Comparison of ENCODE assay signal across 9 cellular contexts in the genomic region with DNA sequence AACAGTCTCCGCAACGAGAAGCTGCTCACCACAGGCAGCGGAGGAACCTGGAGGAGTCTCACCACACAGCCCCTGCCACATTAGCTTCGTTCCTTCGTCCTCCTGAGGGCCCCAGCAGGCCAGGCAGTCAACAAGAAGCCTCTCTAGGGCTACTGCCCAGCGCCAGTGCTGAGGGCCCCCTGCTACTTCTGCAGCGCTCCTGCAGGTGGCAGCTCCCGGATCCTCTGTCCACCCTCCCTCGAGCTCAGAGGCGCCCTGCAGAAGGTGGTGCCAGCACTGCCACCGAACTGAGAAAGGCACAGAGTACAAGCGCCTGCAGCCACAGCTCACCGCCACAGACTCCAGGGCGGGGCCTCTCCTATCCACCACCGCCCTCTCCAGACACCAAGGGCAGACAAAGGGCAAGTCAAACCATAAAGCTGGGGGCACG. TPM values are rescaled to one million over a fixed set of nuclear protein-coding genes. Genes with fewer than 3 reads are reported as not detected.
A peak's percentile ranks its signal among the peaks of the same experiment; 100 is the strongest.
DNase-seq lines count a peak whose midpoint lies in the region; ATAC-seq, FAIRE-seq and TF ChIP-seq lines count a peak whose summit lies in the region.
"Had no signal": no experiment of that assay in that cellular context is flagged by ENCODE, and none has a peak within 500 bp of the region (broad histone marks: within the 10 kb centered on the region; RNA-seq: fewer than 3 reads in every experiment).

No MANE protein-coding gene starts in this region.

- no peaks in the 10 kb centered on the region for H3K36me3 ChIP-seq in A673 (ENCODE audit: insufficient read depth, low read length, poor library complexity, severe bottlenecking)

- POLR2A ChIA-PET in A673 (lab: Charles Lee; ENCODE audit: low non-redundant PET): no interaction called here

- DNase-seq in KBM-7 (peak; percentile 75), frontal cortex (ENCODE audit: low spot score in 2 of 2) (no peak), NCI-H2196 (lab: John Stamatoyannopoulos, UW; ENCODE audit: unreplicated experiment) (no peak), A673 (ENCODE audit: low spot score) (no peak)
- DNase-seq in activated CD4-positive, alpha-beta T cell treated with anti-CD3 and anti-CD28 coated beads for 1 hour: peak; percentile 58
- peak; percentile 82 for DNase-seq in central memory CD4-positive, alpha-beta T cell
- peak; percentile 60 for DNase-seq in stimulated activated CD8-positive, alpha-beta memory T cell treated with anti-CD3 and anti-CD28 coated beads, Interleukin-12 subunit alpha, Interleukin-12 subunit beta, amount 100 ng/mL, for 1 hour (ENCODE audit: low read depth)

- H3K27me3 ChIP-seq in A673 (replicated peaks; ENCODE audit: insufficient read depth, low read depth, low read length, poor library complexity): no peaks in the 10 kb centered on the region
- H3K27me3 ChIP-seq: pancreas had no signal

- peaks cover 6% of the 10 kb centered on the region for H3K4me1 ChIP-seq in A673 (ENCODE audit: insufficient read depth, low read length, poor library complexity, severe bottlenecking)

- no peak for FAIRE-seq in frontal cortex (lab: Jason Lieb, UNC)
- FAIRE-seq: pancreas had no signal

- H3K27ac ChIP-seq in A673 (ENCODE audit: low read depth, low read length, poor library complexity, severe bottlenecking): no peak overlapping the region
- H3K27ac ChIP-seq: pancreas had no signal

- CTCF ChIA-PET in A673 (lab: Charles Lee): no interaction called here

- intact Hi-C loops in A673 (cut with micrococcal nuclease; ENCODE audit: unreplicated experiment): no loop called here

- no peak for TF ChIP-seq CTCF in A673 (conservative IDR thresholded peaks at IDR 0.05; ENCODE audit: low read depth, low read length)

- H3K9me3 ChIP-seq in A673 (ENCODE audit: low read depth, low read length, poor library complexity, severe bottlenecking): no peaks in the 10 kb centered on the region
- H3K9me3 ChIP-seq: pancreas had no signal

- in situ Hi-C loops in KBM-7 (cut with MboI; ENCODE audit: low pct_unique_long_range_greater_than_20kb, low sequenced_read_pairs): no loop called here

- no peak overlapping the region for H3K4me3 ChIP-seq in A673 (ENCODE audit: low read depth, low read length, poor library complexity, severe bottlenecking)
- H3K4me3 ChIP-seq: pancreas had no signal

- no peak for ATAC-seq in GM19463 (IDR thresholded peaks at IDR 0.05; ENCODE audit: unreplicated experiment)
- ATAC-seq: pancreas had no signal

- BruUV-seq in A673 (replicated peaks; lab: Mats Ljungman, UMichigan): no TSS peak

RNA-seq across cellular contexts. Expression of gene KDM8, which starts 27.3 kb away (rescaled TPM):
- 3.3 TPM for total RNA-seq in frontal cortex
- total RNA-seq in A673 (2021): 8.8 and 11.1 TPM in 2 replicates

RNA-seq across cellular contexts. Expression of gene NSMCE1, which starts 38.0 kb away (rescaled TPM):
- total RNA-seq in frontal cortex (35.1 TPM), A673 (2021) (45.7 and 53.0 TPM in 2 replicates)

Comparison
In these comparisons a context has a peak if more than half of its experiments do, and no peak if none do; other contexts are left out.
1. DNase-seq: peak in KBM-7 (single experiment), activated CD4-positive, alpha-beta T cell treated with anti-CD3 and anti-CD28 coated beads for 1 hour (single experiment), central memory CD4-positive, alpha-beta T cell (single experiment) and stimulated activated CD8-positive, alpha-beta memory T cell treated with anti-CD3 and anti-CD28 coated beads, Interleukin-12 subunit alpha, Interleukin-12 subunit beta, amount 100 ng/mL, for 1 hour (single experiment); none in frontal cortex (0 of 2), NCI-H2196 (single experiment) and A673 (single experiment).